ENCODE assay signal across 24 cellular contexts in the genomic region with DNA sequence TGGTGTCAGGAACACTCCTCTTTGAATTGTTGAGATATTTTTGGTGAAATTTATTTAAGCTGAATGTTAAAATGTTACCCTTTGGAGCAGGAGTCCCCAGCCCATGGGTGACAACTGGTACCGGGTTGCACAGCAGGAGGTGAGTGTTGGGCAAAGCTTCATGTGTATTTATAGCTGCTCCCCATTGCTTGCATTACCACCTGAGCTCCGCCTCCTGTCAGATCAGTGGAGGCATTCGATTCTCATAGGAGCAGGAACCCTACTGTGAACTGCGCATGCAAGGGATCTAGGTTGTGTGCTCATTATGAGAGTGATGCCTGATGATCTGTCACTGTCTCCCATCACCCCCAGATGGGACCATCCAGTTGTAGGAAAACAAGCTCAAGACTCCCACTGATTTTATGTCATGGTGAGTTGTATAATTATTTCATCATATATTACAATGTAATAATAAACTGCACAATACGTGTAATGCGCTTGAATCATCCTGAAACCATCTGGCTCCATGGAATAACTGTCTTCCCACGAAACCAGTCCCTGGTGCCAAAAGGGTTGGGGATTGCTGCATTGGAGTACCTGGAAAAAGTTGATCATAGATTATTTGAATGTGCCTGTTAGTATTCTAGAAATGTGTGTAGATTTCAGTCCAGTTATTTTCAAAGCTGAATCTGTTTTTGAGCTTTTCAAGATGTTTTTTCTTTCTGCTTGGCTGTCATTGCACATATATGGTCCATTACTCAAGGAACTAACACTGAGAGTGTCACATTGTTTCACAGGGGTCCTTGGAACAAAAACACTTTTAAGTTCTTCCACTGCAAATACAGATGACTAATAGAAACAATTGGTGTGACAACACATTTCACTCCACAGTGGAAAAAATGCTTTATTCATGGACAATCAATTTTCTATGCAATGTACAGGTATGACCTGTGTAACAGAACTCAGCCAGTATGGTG.
DNase-seq lines count a peak whose midpoint lies in the region; ATAC-seq and TF ChIP-seq lines count a peak whose summit lies in the region.
"Had no signal": no experiment of that assay in that cellular context is flagged by ENCODE, and none has a peak within 500 bp of the region (broad histone marks: within the 10 kb centered on the region; RNA-seq: fewer than 3 reads in every experiment).

No MANE protein-coding gene starts in this region.

- DNase-seq in EH (ENCODE audit: low read depth) (peak; percentile 16), HCEC 1CT (peak; percentile 10), amniotic epithelial cell (ENCODE audit: low read depth) (peak; percentile 49), fibroblast of the aortic adventitia (ENCODE audit: low read depth) (peak; percentile 15), NCI-H1436 treated with DMSO at 0.1 percent for 48 hours (lab: John Stamatoyannopoulos, UW) (no peak), GM19240 (ENCODE audit: insufficient read length, low spot score) (no peak)
- DNase-seq: activated CD4-positive, alpha-beta T cell treated with anti-CD3 and anti-CD28 coated beads for 1 hour; activated naive CD4-positive, alpha-beta T cell treated with anti-CD3 and anti-CD28 coated beads, Interleukin-2, amount 50 U/mL, for 16 hours; activated T-cell treated with anti-CD3 and anti-CD28 coated beads, Interleukin-2, amount 50 U/mL, for 72 hours; Calu3; central memory CD4-positive, alpha-beta T cell; NCI-H1092; NCI-H1930; NCI-H524 treated with DMSO at 0.1 percent for 48 hours; nephron progenitor cell; pancreas; PC-9; spleen; T-helper 17 cell had no signal

- no peak overlapping the region for H3K4me3 ChIP-seq in fibroblast of the aortic adventitia (ENCODE audit: low read depth, low read length)
- H3K4me3 ChIP-seq: ascending aorta, pancreas, PC-9, right atrium auricular region, spleen had no signal

- no peak for ATAC-seq in HG03045 (IDR thresholded peaks at IDR 0.05; ENCODE audit: unreplicated experiment)
- ATAC-seq: pancreas, Right ventricle myocardium inferior, SK-N-SH treated with all-trans-retinoic acid at 6 μM for 48 hours, T-helper 17 cell had no signal

- TF ChIP-seq CTCF in fibroblast of the aortic adventitia (IDR thresholded peaks at IDR 0.05; ENCODE audit: insufficient read depth, low read length) = no peak

Comparison
In these comparisons a context has a peak if more than half of its experiments do, and no peak if none do; other contexts are left out.
1. DNase-seq: peak in EH (single experiment), HCEC 1CT (single experiment), amniotic epithelial cell (single experiment) and fibroblast of the aortic adventitia (single experiment); none in NCI-H1436 treated with DMSO at 0.1 percent for 48 hours (single experiment) and GM19240 (single experiment).